13 cellular contexts compared by ENCODE assay signal in the genomic region with DNA sequence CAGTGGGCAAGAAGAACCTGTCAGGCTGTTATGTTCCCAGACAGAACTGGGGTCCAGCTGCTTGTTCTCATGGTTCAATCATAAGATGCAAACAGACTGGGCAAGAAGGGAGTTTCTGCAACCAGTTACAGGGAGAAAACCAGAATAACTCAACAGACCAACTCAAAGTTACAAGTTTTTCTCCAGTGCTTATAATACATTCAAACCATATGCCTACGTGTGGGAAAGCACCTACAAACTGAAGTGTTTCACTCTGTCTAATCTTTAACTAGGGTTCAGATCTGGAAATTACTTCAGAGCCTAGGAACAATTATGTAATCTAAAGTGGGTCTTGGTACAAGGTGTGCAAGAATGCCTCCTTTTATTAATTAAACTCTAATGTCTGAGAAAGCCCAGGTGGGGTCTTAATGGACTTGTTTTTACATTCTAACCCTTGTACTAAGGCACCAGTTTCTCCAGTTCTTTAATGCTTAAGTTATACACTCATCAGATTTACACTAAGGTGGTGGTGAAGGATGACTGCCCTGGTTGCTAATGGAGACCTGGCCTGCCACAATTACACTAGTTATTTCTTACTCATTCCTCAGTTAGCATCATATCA.
DNase-seq lines count a peak whose midpoint lies in the region; ATAC-seq and TF ChIP-seq lines count a peak whose summit lies in the region.
"Had no signal": no experiment of that assay in that cellular context is flagged by ENCODE, and none has a peak within 500 bp of the region (broad histone marks: within the 10 kb centered on the region; RNA-seq: fewer than 3 reads in every experiment).

No MANE protein-coding gene starts in this region.

- no peak overlapping the region for H4K5ac ChIP-seq in H9 (ENCODE audit: insufficient read length, low read depth, low read length)

- DNase-seq in left lung = no peak
- DNase-seq in H9 = no peak
- DNase-seq in CD4-positive, alpha-beta memory T cell = no peak
- no peak for DNase-seq in activated CD8-positive, alpha-beta T cell treated with anti-CD3 and anti-CD28 coated beads, Interleukin-2, amount 10 ng/mL, durations not matched to agents 7 days and 5 days
- DNase-seq: activated CD8-positive, alpha-beta memory T cell treated with anti-CD3 and anti-CD28 coated beads, Interleukin-2, amount 50 U/mL, for 48 hours; body of pancreas; Caco-2; stimulated activated CD4-positive, alpha-beta T cell treated with anti-CD3 and anti-CD28 coated beads, Interleukin-12 subunit alpha, Interleukin-12 subunit beta, amount 100 ng/mL, for 4 hours had no signal

- H3K9me3 ChIP-seq in left lung = peaks cover 0 to 5% of the 10 kb centered on the region in 2 donors
- no peaks in the 10 kb centered on the region for H3K9me3 ChIP-seq in H9 (ENCODE audit: control insufficient read depth, low read depth, low read length)
- H3K9me3 ChIP-seq in CD4-positive, alpha-beta memory T cell (ENCODE audit: control insufficient read depth in 1 of 2, low read length in 2 of 2) = peaks cover 0 to 3% of the 10 kb centered on the region in 2 donors
- H3K9me3 ChIP-seq: body of pancreas, Caco-2 had no signal

- H2BK20ac ChIP-seq in H9 (ENCODE audit: low read depth, low read length, poor library complexity, severe bottlenecking) = no peak overlapping the region

- H3K23ac ChIP-seq in H9 (ENCODE audit: insufficient read length, low read depth, low read length) = no peak overlapping the region

- TF ChIP-seq CTCF in left lung (IDR thresholded peaks at IDR 0.05) (no peak), H9 (conservative IDR thresholded peaks at IDR 0.05) (no peak)

- H3K18ac ChIP-seq in H9 (ENCODE audit: insufficient read length, low read depth, low read length) = no peak overlapping the region

- no CpG with 5 or more reads among the region's 1 CpG for WGBS in H9 (ENCODE audit: extremely low coverage, insufficient read length, low lambda C conversion rate)

- no peaks in the 10 kb centered on the region for H4K20me1 ChIP-seq in H9 (ENCODE audit: control insufficient read depth, insufficient read depth, insufficient read length)

- H3K56ac ChIP-seq in H9 (ENCODE audit: insufficient read length, low read depth, low read length) = no peak overlapping the region

- no peak overlapping the region for H3K27ac Mint-ChIP-seq in H9
- no peak overlapping the region for H3K27ac Mint-ChIP-seq in CD4-positive, alpha-beta memory T cell
- no peak overlapping the region for H3K27ac Mint-ChIP-seq in activated CD8-positive, alpha-beta T cell treated with anti-CD3 and anti-CD28 coated beads, Interleukin-2, amount 10 ng/mL, durations not matched to agents 7 days and 5 days

- ATAC-seq in GM18868 (IDR thresholded peaks at IDR 0.05; ENCODE audit: unreplicated experiment) (peak; percentile 65), GM21717 (IDR thresholded peaks at IDR 0.05; ENCODE audit: unreplicated experiment) (peak; percentile 48), HG03175 (IDR thresholded peaks at IDR 0.05; ENCODE audit: unreplicated experiment) (peak; percentile 59), left lung (peak; percentile 74), HG02885 (IDR thresholded peaks at IDR 0.05; ENCODE audit: poor library complexity, unreplicated experiment) (no peak)
- ATAC-seq in activated CD8-positive, alpha-beta T cell treated with anti-CD3 and anti-CD28 coated beads, Interleukin-2, amount 10 ng/mL, durations not matched to agents 7 days and 5 days = no peak
- ATAC-seq: body of pancreas, esophagus mucosa had no signal

- H4K8ac ChIP-seq in H9 (replicated peaks; ENCODE audit: insufficient read length, low read depth, low read length) = no peak overlapping the region

- intact Hi-C loops in left lung (cut with DNase I) = no loop called here
- intact Hi-C loops in CD4-positive, alpha-beta memory T cell (cut with micrococcal nuclease) = no loop called here

- no peaks in the 10 kb centered on the region for H3K23me2 ChIP-seq in H9 (ENCODE audit: insufficient read length, low read depth, low read length, poor library complexity, severe bottlenecking)

- no peak overlapping the region for H3T11ph ChIP-seq in H9 (ENCODE audit: low read length)

- H3K27me3 ChIP-seq in left lung (no peaks in the 10 kb centered on the region), H9 (ENCODE audit: insufficient read depth, low read length) (no peaks in the 10 kb centered on the region)
- no peaks in the 10 kb centered on the region for H3K27me3 ChIP-seq in CD4-positive, alpha-beta memory T cell (ENCODE audit: insufficient read depth, low read length)
- H3K27me3 ChIP-seq: body of pancreas had no signal

- H3K4me3 Mint-ChIP-seq in H9 = no peak overlapping the region
- no peak overlapping the region for H3K4me3 Mint-ChIP-seq in CD4-positive, alpha-beta memory T cell
- H3K4me3 Mint-ChIP-seq in activated CD8-positive, alpha-beta T cell treated with anti-CD3 and anti-CD28 coated beads, Interleukin-2, amount 10 ng/mL, durations not matched to agents 7 days and 5 days = no peak overlapping the region

- CTCF ChIA-PET in CD4-positive, alpha-beta memory T cell (lab: Charles Lee; ENCODE audit: partially characterized antibody) = no interaction called here
- CTCF ChIA-PET in activated CD8-positive, alpha-beta T cell treated with anti-CD3 and anti-CD28 coated beads, Interleukin-2, amount 10 ng/mL, durations not matched to agents 7 days and 5 days (lab: Charles Lee) = no interaction called here

- H3K27ac ChIP-seq in left lung (no peak overlapping the region), H9 (ENCODE audit: insufficient read length, low read depth, low read length) (no peak overlapping the region)
- H3K27ac ChIP-seq in CD4-positive, alpha-beta memory T cell (ENCODE audit: low read depth, low read length) = no peak overlapping the region
- H3K27ac ChIP-seq: body of pancreas had no signal

- H3K4me1 ChIP-seq in left lung (no peaks in the 10 kb centered on the region), H9 (ENCODE audit: insufficient read depth, low read length) (no peaks in the 10 kb centered on the region)
- H3K4me1 ChIP-seq in CD4-positive, alpha-beta memory T cell (ENCODE audit: insufficient read depth, low read length) = no peaks in the 10 kb centered on the region
- H3K4me1 ChIP-seq: body of pancreas, Caco-2 had no signal

- POLR2A ChIA-PET in CD4-positive, alpha-beta memory T cell (lab: Charles Lee; ENCODE audit: partially characterized antibody) = no interaction called here
- POLR2A ChIA-PET in activated CD8-positive, alpha-beta T cell treated with anti-CD3 and anti-CD28 coated beads, Interleukin-2, amount 10 ng/mL, durations not matched to agents 7 days and 5 days (lab: Charles Lee) = no interaction called here

- H4K91ac ChIP-seq in H9 (ENCODE audit: insufficient read length, low read depth, low read length) = no peak overlapping the region

- H3K4ac ChIP-seq in H9 (ENCODE audit: low read depth, low read length) = no peak overlapping the region

- H3K4me1 Mint-ChIP-seq in H9 = peaks cover 6 to 7% of the 10 kb centered on the region in 2 experiments
- no peaks in the 10 kb centered on the region for H3K4me1 Mint-ChIP-seq in CD4-positive, alpha-beta memory T cell
- H3K4me1 Mint-ChIP-seq in activated CD8-positive, alpha-beta T cell treated with anti-CD3 and anti-CD28 coated beads, Interleukin-2, amount 10 ng/mL, durations not matched to agents 7 days and 5 days (ENCODE audit: low read depth) = no peaks in the 10 kb centered on the region

- peaks cover 0 to 5% of the 10 kb centered on the region in 2 experiments; a peak in 2 of 5 replicates for H3K9me3 Mint-ChIP-seq in H9
- H3K9me3 Mint-ChIP-seq in CD4-positive, alpha-beta memory T cell = peaks cover 0 to 13% (median 6%) of the 10 kb centered on the region in 8 donors
- peaks cover 4% of the 10 kb centered on the region for H3K9me3 Mint-ChIP-seq in activated CD8-positive, alpha-beta T cell treated with anti-CD3 and anti-CD28 coated beads, Interleukin-2, amount 10 ng/mL, durations not matched to agents 7 days and 5 days (ENCODE audit: insufficient read depth)

- no peak overlapping the region for H2BK12ac ChIP-seq in H9 (ENCODE audit: insufficient read length, low read depth, low read length)

- no peaks in the 10 kb centered on the region for H3K79me1 ChIP-seq in H9 (ENCODE audit: insufficient read depth, low read depth, low read length, poor library complexity, severe bottlenecking)

- no peak overlapping the region for H3K14ac ChIP-seq in H9 (ENCODE audit: insufficient read depth, low read length)

- H2BK15ac ChIP-seq in H9 (ENCODE audit: low read depth, low read length) = no peak overlapping the region

- H3K9ac ChIP-seq in H9 (ENCODE audit: extremely low read depth, insufficient read length, low read length) = no peak overlapping the region

- H3K4me2 ChIP-seq in H9 (ENCODE audit: insufficient read depth, insufficient read length, low read length) = no peak overlapping the region

- no peaks in the 10 kb centered on the region for H3K27me3 Mint-ChIP-seq in H9 (ENCODE audit: low read depth)
- no peaks in the 10 kb centered on the region for H3K27me3 Mint-ChIP-seq in CD4-positive, alpha-beta memory T cell
- no peaks in the 10 kb centered on the region for H3K27me3 Mint-ChIP-seq in activated CD8-positive, alpha-beta T cell treated with anti-CD3 and anti-CD28 coated beads, Interleukin-2, amount 10 ng/mL, durations not matched to agents 7 days and 5 days (ENCODE audit: low read depth)

- H3K4me3 ChIP-seq in left lung = no peak overlapping the region
- H3K4me3 ChIP-seq in CD4-positive, alpha-beta memory T cell (ENCODE audit: low read length in 2 of 2) = no peak overlapping the region
- H3K4me3 ChIP-seq: body of pancreas had no signal

- H3K36me3 Mint-ChIP-seq in H9 (ENCODE audit: insufficient read depth in 1 of 3, low read depth in 3 of 3) = peaks cover 0 to 3% (median 2%) of the 10 kb centered on the region in 3 experiments; a peak in 3 of 7 replicates
- H3K36me3 Mint-ChIP-seq in CD4-positive, alpha-beta memory T cell = no peaks in the 10 kb centered on the region
- H3K36me3 Mint-ChIP-seq in activated CD8-positive, alpha-beta T cell treated with anti-CD3 and anti-CD28 coated beads, Interleukin-2, amount 10 ng/mL, durations not matched to agents 7 days and 5 days (ENCODE audit: low read depth) = no peaks in the 10 kb centered on the region

- H2AFZ ChIP-seq in H9 (ENCODE audit: low read length) = no peak overlapping the region

- no peak overlapping the region for H2AK5ac ChIP-seq in H9 (ENCODE audit: insufficient read length, low read length)

- H2BK120ac ChIP-seq in H9 (ENCODE audit: low read depth, low read length, poor library complexity, severe bottlenecking) = no peak overlapping the region

- H3K36me3 ChIP-seq in left lung = no peaks in the 10 kb centered on the region
- H3K36me3 ChIP-seq in CD4-positive, alpha-beta memory T cell (ENCODE audit: insufficient read depth, low read length) = no peaks in the 10 kb centered on the region

- H3K79me2 ChIP-seq in H9 (ENCODE audit: insufficient read depth, low read length) = no peaks in the 10 kb centered on the region

- H2BK5ac ChIP-seq in H9 (ENCODE audit: insufficient read length, low read length) = no peak overlapping the region

Comparison
In these comparisons a context has a peak if more than half of its experiments do, and no peak if none do; other contexts are left out.
1. ATAC-seq: peak in GM18868 (single experiment), GM21717 (single experiment), HG03175 (single experiment) and left lung (single experiment); none in activated CD8-positive, alpha-beta T cell treated with anti-CD3 and anti-CD28 coated beads, Interleukin-2, amount 10 ng/mL, durations not matched to agents 7 days and 5 days (single experiment) and HG02885 (single experiment).